In genomic region chr2:218883491-218884490, GRCh38 we compare ENCODE assay signal across 9 cellular contexts. TPM values are rescaled to one million over a fixed set of nuclear protein-coding genes. Genes with fewer than 3 reads are reported as not detected.
DNase-seq lines count a peak whose midpoint lies in the region; ATAC-seq and TF ChIP-seq lines count a peak whose summit lies in the region.
"Had no signal": no experiment of that assay in that cellular context is flagged by ENCODE, and none has a peak within 500 bp of the region (broad histone marks: within the 10 kb centered on the region; RNA-seq: fewer than 3 reads in every experiment).

No MANE protein-coding gene starts in this region.

- no peak for TF ChIP-seq CTCF in GM13976 (IDR thresholded peaks at IDR 0.05; ENCODE audit: borderline replicate concordance, control extremely low read depth, extremely low read depth, insufficient read depth, missing control alignments)
- no peak for TF ChIP-seq CTCF in sigmoid colon (IDR thresholded peaks at IDR 0.05)

- TF ChIP-seq EP300 in sigmoid colon (IDR thresholded peaks at IDR 0.05): no peak

- H3K9me3 ChIP-seq in sigmoid colon: no peaks in the 10 kb centered on the region

- peaks cover 31 to 58% (median 53%) of the 10 kb centered on the region in 3 donors for H3K27me3 ChIP-seq in sigmoid colon

- peaks cover 0 to 30% (median 27%) of the 10 kb centered on the region in 4 donors for H3K4me1 ChIP-seq in sigmoid colon

- WGBS in sigmoid colon, 2 donors: 4 to 7% methylated on average over 89 of the region's 89 CpGs

- peak overlapping the region in 1 of 4 donors; percentile 26 for H3K27ac ChIP-seq in sigmoid colon

- DNase-seq in GM13976 (ENCODE audit: low spot score): peak; percentile 75
- DNase-seq in RPMI7951 (ENCODE audit: low read depth): peak; percentile 53
- DNase-seq in germinal center (ENCODE audit: low spot score): peak; percentile 71
- no peak for DNase-seq in sigmoid colon
- no peak for DNase-seq in NAMALWA (ENCODE audit: low spot score)
- no peak for DNase-seq in head of caudate nucleus
- DNase-seq in activated gamma-delta T cell (lab: John Stamatoyannopoulos, UW): no peak

- no peaks in the 10 kb centered on the region for H3K36me3 ChIP-seq in sigmoid colon

- in situ Hi-C loops in GM13976 (cut with MboI; ENCODE audit: low sequenced_read_pairs, unreplicated experiment): no loop called here

- peak overlapping the region in 3 of 4 donors; percentile 40 to 54 (median 49) for H3K4me3 ChIP-seq in sigmoid colon

- no peak for ATAC-seq in HG03025 (IDR thresholded peaks at IDR 0.05; ENCODE audit: low FRiP score, unreplicated experiment)

- TF ChIP-seq POLR2A in sigmoid colon (IDR thresholded peaks at IDR 0.05): no peak

- intact Hi-C loops in sigmoid colon (cut with DNase I) (no loop called here), head of caudate nucleus (cut with DNase I) (loop anchor here (10.0 kb wide), 1 partner anchor 271 kb away; no protein-coding TSS in a partner anchor)

RNA-seq across cellular contexts. Expression of gene WNT10A, which starts 3.1 kb away (rescaled TPM):
- 0.72 and 1.4 TPM in 2 replicates for total RNA-seq in RPMI7951 (2014; rRNA removed; shearing (Covaris generic))
- not detected for total RNA-seq in sigmoid colon
- under 1 TPM in 1 of 3 donors, not detected in 2; 0.38 TPM for polyA plus RNA-seq in sigmoid colon
- total RNA-seq: HT1080 had no signal

RNA-seq across cellular contexts. Expression of gene WNT6, which starts 24.2 kb away (rescaled TPM):
- total RNA-seq in RPMI7951 (2014; rRNA removed; shearing (Covaris generic)): 3.4 and 4.2 TPM in 2 replicates
- total RNA-seq in sigmoid colon: 1 to 10 TPM; 2.6 to 3.9 (median 3.1) TPM
- 1 to 10 TPM in 1 of 3 donors, not detected in 2; 1.5 TPM for polyA plus RNA-seq in sigmoid colon
- total RNA-seq: HT1080 had no signal

RNA-seq across cellular contexts. Expression of gene PRKAG3, which starts 52.2 kb away (rescaled TPM):
- total RNA-seq in RPMI7951 (2014; rRNA removed; shearing (Covaris generic)): not detected in 2 replicates
- not detected for total RNA-seq in sigmoid colon
- not detected for polyA plus RNA-seq in sigmoid colon
- total RNA-seq: HT1080 had no signal

Comparison
In these comparisons a context has a peak if more than half of its experiments do, and no peak if none do; other contexts are left out.
1. DNase-seq: peak in GM13976 (single experiment), RPMI7951 (single experiment) and germinal center (single experiment); none in sigmoid colon (single experiment), NAMALWA (single experiment), head of caudate nucleus (0 of 42) and activated gamma-delta T cell (single experiment).